8 cellular contexts compared by ENCODE assay signal in the genomic region with DNA sequence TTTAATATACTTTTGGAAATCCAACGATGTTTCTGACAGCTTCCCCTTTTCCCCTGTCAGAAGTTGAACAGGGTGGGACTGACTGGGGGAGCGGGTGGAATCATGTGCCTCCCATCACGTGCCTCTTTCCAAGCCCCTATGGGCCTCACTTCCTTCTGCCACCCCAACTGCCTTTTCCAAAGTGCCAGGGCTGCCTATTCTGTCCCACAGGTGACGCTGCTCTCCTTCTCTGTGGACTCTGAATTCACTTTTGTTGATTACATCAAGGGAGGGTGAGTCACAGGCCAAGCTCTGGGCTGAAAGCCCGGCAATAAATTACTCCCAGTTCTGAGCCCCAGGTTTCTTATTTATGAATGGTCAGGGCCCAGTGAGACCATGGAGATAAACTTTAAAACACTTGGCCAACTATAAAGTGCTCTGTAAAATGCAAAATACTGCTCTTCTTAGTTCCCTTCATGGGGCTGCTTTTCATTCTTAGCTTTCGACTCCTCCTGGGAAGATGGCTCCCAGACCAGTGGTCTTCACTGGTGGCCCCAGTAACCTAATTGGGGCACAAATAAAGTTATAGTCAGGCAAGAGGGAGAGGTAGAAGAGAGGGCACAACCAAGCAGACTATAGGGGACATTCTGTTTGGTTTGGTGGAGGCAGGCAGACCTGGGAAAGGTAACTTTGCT. TPM values are rescaled to one million over a fixed set of nuclear protein-coding genes. Genes with fewer than 3 reads are reported as not detected.
DNase-seq lines count a peak whose midpoint lies in the region; ATAC-seq and TF ChIP-seq lines count a peak whose summit lies in the region.

No MANE protein-coding gene starts in this region.

- in situ Hi-C loops in Caki2 (cut with HindIII; ENCODE audit: low pct_unique_long_range_greater_than_20kb, low sequenced_read_pairs) = no loop called here

- no peak overlapping the region for H3K4me3 Mint-ChIP-seq in activated B cell treated with CpG ODN at 0.5 μM for 24 hours

- no peak for TF ChIP-seq EP300 in Ishikawa (IDR thresholded peaks at IDR 0.05; ENCODE audit: borderline replicate concordance)

- no peaks in the 10 kb centered on the region for H3K9me3 Mint-ChIP-seq in activated B cell treated with CpG ODN at 0.5 μM for 24 hours

- no peak for TF ChIP-seq CTCF in activated B cell treated with CpG ODN at 0.5 μM for 24 hours (IDR thresholded peaks at IDR 0.05)
- TF ChIP-seq CTCF in omental fat pad (IDR thresholded peaks at IDR 0.05) = peak in 1 of 3 donors; percentile 65

- peaks cover 3% of the 10 kb centered on the region for H3K4me1 Mint-ChIP-seq in activated B cell treated with CpG ODN at 0.5 μM for 24 hours

- POLR2A ChIA-PET in activated B cell treated with CpG ODN at 0.5 μM for 24 hours (lab: Charles Lee) = no interaction called here

- H3K27me3 Mint-ChIP-seq in activated B cell treated with CpG ODN at 0.5 μM for 24 hours = no peaks in the 10 kb centered on the region

- DNase-seq in Caki2 (ENCODE audit: low read depth) (peak; percentile 79), activated B cell treated with CpG ODN at 0.5 μM for 24 hours (no peak), fibroblast of the conjunctiva (ENCODE audit: low read depth) (peak; percentile 87), omental fat pad (ENCODE audit: low spot score) (peak; percentile 65), NCI-H1105 (lab: John Stamatoyannopoulos, UW) (no peak), NCI-H524 (lab: John Stamatoyannopoulos, UW) (no peak)

- intact Hi-C loops in activated B cell treated with CpG ODN at 0.5 μM for 24 hours (cut with micrococcal nuclease) = no loop called here

- H3K36me3 Mint-ChIP-seq in activated B cell treated with CpG ODN at 0.5 μM for 24 hours (ENCODE audit: low read depth) = no peaks in the 10 kb centered on the region

- CTCF ChIA-PET in activated B cell treated with CpG ODN at 0.5 μM for 24 hours (lab: Charles Lee) = no interaction called here

- TF ChIP-seq RAD21 in Ishikawa (IDR thresholded peaks at IDR 0.05; ENCODE audit: low read depth) = peak; percentile 74

- ATAC-seq in activated B cell treated with CpG ODN at 0.5 μM for 24 hours (ENCODE audit: low read depth) (peak; percentile 49), omental fat pad (ENCODE audit: low FRiP score) (peak; percentile 98), GM21423 (IDR thresholded peaks at IDR 0.05; ENCODE audit: unreplicated experiment) (no peak)

- no peak overlapping the region for H3K27ac Mint-ChIP-seq in activated B cell treated with CpG ODN at 0.5 μM for 24 hours

TF ChIP-seq in Ishikawa, 13 proteins besides CTCF, POLR2A, EP300 and RAD21:
- TF ChIP-seq CEBPB (IDR thresholded peaks at IDR 0.05) (no peak), FOXM1 (IDR thresholded peaks at IDR 0.05; ENCODE audit: borderline replicate concordance, low read depth) (no peak), EGR1 (IDR thresholded peaks at IDR 0.05) (no peak), TAF1 (IDR thresholded peaks at IDR 0.05; ENCODE audit: low read depth) (no peak), YY1 (IDR thresholded peaks at IDR 0.05; ENCODE audit: low read depth) (no peak), NFIC (IDR thresholded peaks at IDR 0.05) (no peak), TEAD4 (IDR thresholded peaks at IDR 0.05) (no peak), ZBTB7A (IDR thresholded peaks at IDR 0.05; ENCODE audit: low read depth) (no peak), CREB1 (IDR thresholded peaks at IDR 0.05; ENCODE audit: low read depth) (no peak), TCF12 (IDR thresholded peaks at IDR 0.05; ENCODE audit: low read depth) (no peak)
- TF ChIP-seq, protein P1, sequence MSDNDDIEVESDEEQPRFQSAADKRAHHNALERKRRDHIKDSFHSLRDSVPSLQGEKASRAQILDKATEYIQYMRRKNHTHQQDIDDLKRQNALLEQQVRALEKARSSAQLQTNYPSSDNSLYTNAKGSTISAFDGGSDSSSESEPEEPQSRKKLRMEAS (IDR thresholded peaks at IDR 0.05) = no peak
- TF ChIP-seq, protein P2, sequence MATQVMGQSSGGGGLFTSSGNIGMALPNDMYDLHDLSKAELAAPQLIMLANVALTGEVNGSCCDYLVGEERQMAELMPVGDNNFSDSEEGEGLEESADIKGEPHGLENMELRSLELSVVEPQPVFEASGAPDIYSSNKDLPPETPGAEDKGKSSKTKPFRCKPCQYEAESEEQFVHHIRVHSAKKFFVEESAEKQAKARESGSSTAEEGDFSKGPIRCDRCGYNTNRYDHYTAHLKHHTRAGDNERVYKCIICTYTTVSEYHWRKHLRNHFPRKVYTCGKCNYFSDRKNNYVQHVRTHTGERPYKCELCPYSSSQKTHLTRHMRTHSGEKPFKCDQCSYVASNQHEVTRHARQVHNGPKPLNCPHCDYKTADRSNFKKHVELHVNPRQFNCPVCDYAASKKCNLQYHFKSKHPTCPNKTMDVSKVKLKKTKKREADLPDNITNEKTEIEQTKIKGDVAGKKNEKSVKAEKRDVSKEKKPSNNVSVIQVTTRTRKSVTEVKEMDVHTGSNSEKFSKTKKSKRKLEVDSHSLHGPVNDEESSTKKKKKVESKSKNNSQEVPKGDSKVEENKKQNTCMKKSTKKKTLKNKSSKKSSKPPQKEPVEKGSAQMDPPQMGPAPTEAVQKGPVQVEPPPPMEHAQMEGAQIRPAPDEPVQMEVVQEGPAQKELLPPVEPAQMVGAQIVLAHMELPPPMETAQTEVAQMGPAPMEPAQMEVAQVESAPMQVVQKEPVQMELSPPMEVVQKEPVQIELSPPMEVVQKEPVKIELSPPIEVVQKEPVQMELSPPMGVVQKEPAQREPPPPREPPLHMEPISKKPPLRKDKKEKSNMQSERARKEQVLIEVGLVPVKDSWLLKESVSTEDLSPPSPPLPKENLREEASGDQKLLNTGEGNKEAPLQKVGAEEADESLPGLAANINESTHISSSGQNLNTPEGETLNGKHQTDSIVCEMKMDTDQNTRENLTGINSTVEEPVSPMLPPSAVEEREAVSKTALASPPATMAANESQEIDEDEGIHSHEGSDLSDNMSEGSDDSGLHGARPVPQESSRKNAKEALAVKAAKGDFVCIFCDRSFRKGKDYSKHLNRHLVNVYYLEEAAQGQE (IDR thresholded peaks at IDR 0.05; ENCODE audit: low read depth) = no peak
- TF ChIP-seq, protein P3, sequence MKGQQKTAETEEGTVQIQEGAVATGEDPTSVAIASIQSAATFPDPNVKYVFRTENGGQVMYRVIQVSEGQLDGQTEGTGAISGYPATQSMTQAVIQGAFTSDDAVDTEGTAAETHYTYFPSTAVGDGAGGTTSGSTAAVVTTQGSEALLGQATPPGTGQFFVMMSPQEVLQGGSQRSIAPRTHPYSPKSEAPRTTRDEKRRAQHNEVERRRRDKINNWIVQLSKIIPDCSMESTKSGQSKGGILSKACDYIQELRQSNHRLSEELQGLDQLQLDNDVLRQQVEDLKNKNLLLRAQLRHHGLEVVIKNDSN (IDR thresholded peaks at IDR 0.05) = no peak

RNA-seq across cellular contexts. Expression of a gene that starts 12.3 kb away (rescaled TPM):
- total RNA-seq in Caki2 (2014; rRNA removed; shearing (Covaris generic); ENCODE audit: low replicate concordance) = not detected in 2 replicates
- total RNA-seq in activated B cell treated with CpG ODN at 0.5 μM for 24 hours (0.20 TPM in 1 of 2 replicates, not detected in the other), omental fat pad (not detected)

RNA-seq across cellular contexts. Expression of a gene that starts 15.6 kb away (rescaled TPM):
- total RNA-seq in Caki2 (2014; rRNA removed; shearing (Covaris generic); ENCODE audit: low replicate concordance) = 5.6 and 6.5 TPM in 2 replicates
- total RNA-seq in activated B cell treated with CpG ODN at 0.5 μM for 24 hours (33.5 and 35.2 TPM in 2 replicates), omental fat pad (10 to 100 TPM; 15.6 to 35.7 (median 17.8) TPM)

RNA-seq across cellular contexts. Expression of a gene that starts 33.9 kb away (rescaled TPM):
- total RNA-seq in Caki2 (2014; rRNA removed; shearing (Covaris generic); ENCODE audit: low replicate concordance) = 21.7 and 29.7 TPM in 2 replicates
- total RNA-seq in activated B cell treated with CpG ODN at 0.5 μM for 24 hours = 43.5 and 60.7 TPM in 2 replicates
- total RNA-seq in omental fat pad = 10 to 100 TPM; 15.6 to 27.1 (median 19.5) TPM

RNA-seq across cellular contexts. Expression of a gene that starts 53.8 kb away (rescaled TPM):
- total RNA-seq in Caki2 (2014; rRNA removed; shearing (Covaris generic); ENCODE audit: low replicate concordance) = 33.6 and 43.0 TPM in 2 replicates
- 0.69 and 1.7 TPM in 2 replicates for total RNA-seq in activated B cell treated with CpG ODN at 0.5 μM for 24 hours
- total RNA-seq in omental fat pad = 100 to 1,000 TPM in 1 of 4 donors, 10 to 100 TPM in 3; 50.9 to 180 (median 77.6) TPM

Comparison
In these comparisons a context has a peak if more than half of its experiments do, and no peak if none do; other contexts are left out.
1. DNase-seq: peak in Caki2 (single experiment), fibroblast of the conjunctiva (single experiment) and omental fat pad (single experiment); none in activated B cell treated with CpG ODN at 0.5 μM for 24 hours (single experiment), NCI-H1105 (single experiment) and NCI-H524 (0 of 2).